Comparison of ENCODE assay signal across 16 cellular contexts in genomic region chr16:29719063-29719462, GRCh38.
"Had no signal": no experiment of that assay in that cellular context is flagged by ENCODE, and none has a peak within 500 bp of the region (broad histone marks: within the 10 kb centered on the region; RNA-seq: fewer than 3 reads in every experiment).

No MANE protein-coding gene starts in this region.

- H3K27me3 ChIP-seq: cardiac muscle cell, foreskin keratinocyte, heart left ventricle, ovary, testis had no signal

- H3K9me3 ChIP-seq: heart left ventricle, left ventricle myocardium inferior, ovary, testis had no signal

- ATAC-seq: activated CD8-positive, alpha-beta T cell treated with anti-CD3 and anti-CD28 coated beads for 36 hours; activated T-cell treated with anti-CD3 and anti-CD28 coated beads, Interleukin-2, amount 50 U/mL, for 72 hours; foreskin keratinocyte; heart left ventricle; stimulated activated naive CD8-positive, alpha-beta T cell treated with anti-CD3 and anti-CD28 coated beads, Interleukin-15, amount 100 ng/mL, for 72 hours had no signal

- H3K4me1 ChIP-seq: foreskin keratinocyte, heart left ventricle, left ventricle myocardium inferior, testis had no signal

- H3K36me3 ChIP-seq: cardiac muscle cell, heart left ventricle, left ventricle myocardium inferior, ovary had no signal

- H3K4me3 ChIP-seq: cardiac muscle cell, heart left ventricle, left ventricle myocardium inferior, ovary, testis had no signal

- H3K27ac ChIP-seq: cardiac muscle cell, foreskin keratinocyte, heart left ventricle, left ventricle myocardium inferior, ovary, testis had no signal

- DNase-seq: activated CD4-positive, alpha-beta T cell treated with anti-CD3 and anti-CD28 coated beads for 4 hours; activated CD8-positive, alpha-beta memory T cell treated with anti-CD3 and anti-CD28 coated beads, Interleukin-2, amount 50 U/mL, for 4 hours; activated CD8-positive, alpha-beta T cell treated with anti-CD3 and anti-CD28 coated beads for 36 hours; activated naive CD4-positive, alpha-beta T cell; activated T-cell treated with anti-CD3 and anti-CD28 coated beads, Interleukin-2, amount 50 U/mL, for 72 hours; heart left ventricle; left ventricle myocardium inferior; mesendoderm; stimulated activated CD4-positive, alpha-beta T cell treated with anti-CD3 and anti-CD28 coated beads, Interleukin-12 subunit alpha, Interleukin-12 subunit beta, amount 100 ng/mL, for 4 hours; stimulated activated CD4-positive, alpha-beta T cell treated with anti-CD3 and anti-CD28 coated beads, Interleukin-4, amount 100 ng/mL, for 1 hour; stimulated activated CD8-positive, alpha-beta memory T cell treated with anti-CD3 and anti-CD28 coated beads, Interleukin-4, amount 100 ng/mL, for 48 hours; stimulated activated naive CD8-positive, alpha-beta T cell treated with anti-CD3 and anti-CD28 coated beads, Interleukin-15, amount 100 ng/mL, for 72 hours; testis had no signal
